ENCODE assay signal across 1 cellular context in the genomic region with DNA sequence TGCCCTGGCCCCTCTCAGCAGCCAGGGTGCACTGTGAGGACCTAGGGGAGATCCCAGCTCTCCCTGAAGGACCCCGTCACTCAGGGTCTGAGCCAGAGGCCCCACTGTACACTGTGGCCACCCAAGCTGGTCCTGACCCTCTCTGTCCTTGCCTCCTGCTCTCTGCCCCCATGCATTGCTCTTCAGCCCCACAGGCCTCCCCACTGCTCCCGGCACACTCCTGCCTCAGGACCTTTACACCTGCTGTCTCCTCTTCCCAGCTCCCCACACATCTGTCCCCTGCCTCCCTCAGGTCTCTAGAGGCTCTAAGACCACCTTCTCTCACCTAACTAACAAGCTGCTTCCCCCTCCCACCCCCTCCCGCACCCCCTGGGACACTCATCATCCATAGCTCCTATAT.
TF ChIP-seq lines count a peak whose summit lies in the region.

No MANE protein-coding gene starts in this region.

TF ChIP-seq in HepG2, 621 proteins besides CTCF, POLR2A, EP300 and RAD21:
- TF ChIP-seq ZMYM3 (CRISPR knock-in tag; IDR thresholded peaks at IDR 0.05) (peak; percentile 45; the same call in 1 of the 2 replicates), SALL2 (CRISPR knock-in tag; IDR thresholded peaks at IDR 0.05) (no peak), ZNF629 (CRISPR knock-in tag; conservative IDR thresholded peaks at IDR 0.05) (no peak)
